In the genomic region with DNA sequence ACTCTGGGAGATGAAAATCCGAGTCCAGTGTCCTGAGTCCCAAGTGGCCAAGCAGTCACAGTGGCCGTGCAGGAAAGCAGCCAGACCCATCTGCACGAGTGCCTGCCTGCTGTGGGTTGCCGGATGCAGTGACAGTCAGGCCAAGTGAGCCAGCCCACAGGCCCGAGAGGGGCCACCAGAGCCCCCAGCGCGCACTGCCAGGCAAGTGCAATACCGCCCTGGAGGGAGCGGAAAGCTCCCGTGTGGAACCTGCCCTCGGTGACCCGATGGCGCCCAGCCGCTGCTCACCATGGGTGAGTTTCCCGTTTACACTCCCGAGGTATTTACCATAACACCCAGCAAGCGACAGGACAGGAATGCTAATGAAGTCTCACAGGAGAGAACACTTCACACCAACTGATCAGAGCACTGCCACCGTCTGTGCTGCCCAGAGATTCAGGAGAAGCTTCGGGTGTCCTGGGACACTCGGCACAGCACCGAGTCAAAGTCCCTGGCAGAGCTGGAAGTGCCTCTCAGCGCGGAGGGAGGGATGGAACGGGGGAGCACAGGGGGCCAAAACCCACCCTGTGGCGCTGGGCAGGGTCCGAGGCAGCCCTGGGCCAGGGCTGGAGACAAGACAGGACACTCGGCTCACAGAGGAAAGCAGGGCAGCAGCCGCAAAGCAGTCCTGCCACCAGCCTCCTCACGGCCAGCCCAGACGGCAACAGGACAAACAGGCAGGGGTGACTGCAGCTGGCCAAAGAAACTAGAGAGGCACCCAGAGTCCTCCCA, we compare ENCODE assay signal across 2 cellular contexts.
TF ChIP-seq lines count a peak whose summit lies in the region.

No MANE protein-coding gene starts in this region.

TF ChIP-seq in SK-N-SH, 30 proteins besides CTCF, POLR2A, EP300 and RAD21:
- TF ChIP-seq NRF1 (IDR thresholded peaks at IDR 0.05; ENCODE audit: low read depth, low read length): no peak
- TF ChIP-seq MXI1 (IDR thresholded peaks at IDR 0.05; ENCODE audit: low read depth, low read length): no peak
- TF ChIP-seq EZH2phosphoT487 (IDR thresholded peaks at IDR 0.05; ENCODE audit: borderline replicate concordance, low read depth): no peak
- no peak for TF ChIP-seq JUND (IDR thresholded peaks at IDR 0.05)
- TF ChIP-seq, protein P1, sequence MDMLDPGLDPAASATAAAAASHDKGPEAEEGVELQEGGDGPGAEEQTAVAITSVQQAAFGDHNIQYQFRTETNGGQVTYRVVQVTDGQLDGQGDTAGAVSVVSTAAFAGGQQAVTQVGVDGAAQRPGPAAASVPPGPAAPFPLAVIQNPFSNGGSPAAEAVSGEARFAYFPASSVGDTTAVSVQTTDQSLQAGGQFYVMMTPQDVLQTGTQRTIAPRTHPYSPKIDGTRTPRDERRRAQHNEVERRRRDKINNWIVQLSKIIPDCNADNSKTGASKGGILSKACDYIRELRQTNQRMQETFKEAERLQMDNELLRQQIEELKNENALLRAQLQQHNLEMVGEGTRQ (IDR thresholded peaks at IDR 0.05; ENCODE audit: borderline replicate concordance, low read depth, low read length): no peak
- TF ChIP-seq TAF1 (IDR thresholded peaks at IDR 0.05; ENCODE audit: borderline replicate concordance, low read depth, low read length): no peak
- TF ChIP-seq FOXM1 (IDR thresholded peaks at IDR 0.05; ENCODE audit: low read depth): no peak
- no peak for TF ChIP-seq SMC3 (IDR thresholded peaks at IDR 0.05; ENCODE audit: low read depth, low read length)
- TF ChIP-seq TEAD4 (IDR thresholded peaks at IDR 0.05; ENCODE audit: borderline replicate concordance, insufficient read depth): no peak
- no peak for TF ChIP-seq SIN3A (IDR thresholded peaks at IDR 0.05; ENCODE audit: borderline replicate concordance, low read depth, low read length)
- TF ChIP-seq MEF2A (IDR thresholded peaks at IDR 0.05; ENCODE audit: borderline replicate concordance, low read depth): no peak
- TF ChIP-seq, protein P2, sequence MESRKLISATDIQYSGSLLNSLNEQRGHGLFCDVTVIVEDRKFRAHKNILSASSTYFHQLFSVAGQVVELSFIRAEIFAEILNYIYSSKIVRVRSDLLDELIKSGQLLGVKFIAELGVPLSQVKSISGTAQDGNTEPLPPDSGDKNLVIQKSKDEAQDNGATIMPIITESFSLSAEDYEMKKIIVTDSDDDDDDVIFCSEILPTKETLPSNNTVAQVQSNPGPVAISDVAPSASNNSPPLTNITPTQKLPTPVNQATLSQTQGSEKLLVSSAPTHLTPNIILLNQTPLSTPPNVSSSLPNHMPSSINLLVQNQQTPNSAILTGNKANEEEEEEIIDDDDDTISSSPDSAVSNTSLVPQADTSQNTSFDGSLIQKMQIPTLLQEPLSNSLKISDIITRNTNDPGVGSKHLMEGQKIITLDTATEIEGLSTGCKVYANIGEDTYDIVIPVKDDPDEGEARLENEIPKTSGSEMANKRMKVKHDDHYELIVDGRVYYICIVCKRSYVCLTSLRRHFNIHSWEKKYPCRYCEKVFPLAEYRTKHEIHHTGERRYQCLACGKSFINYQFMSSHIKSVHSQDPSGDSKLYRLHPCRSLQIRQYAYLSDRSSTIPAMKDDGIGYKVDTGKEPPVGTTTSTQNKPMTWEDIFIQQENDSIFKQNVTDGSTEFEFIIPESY (IDR thresholded peaks at IDR 0.05; ENCODE audit: borderline replicate concordance, low read depth): no peak
- TF ChIP-seq, protein P3, sequence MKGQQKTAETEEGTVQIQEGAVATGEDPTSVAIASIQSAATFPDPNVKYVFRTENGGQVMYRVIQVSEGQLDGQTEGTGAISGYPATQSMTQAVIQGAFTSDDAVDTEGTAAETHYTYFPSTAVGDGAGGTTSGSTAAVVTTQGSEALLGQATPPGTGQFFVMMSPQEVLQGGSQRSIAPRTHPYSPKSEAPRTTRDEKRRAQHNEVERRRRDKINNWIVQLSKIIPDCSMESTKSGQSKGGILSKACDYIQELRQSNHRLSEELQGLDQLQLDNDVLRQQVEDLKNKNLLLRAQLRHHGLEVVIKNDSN (IDR thresholded peaks at IDR 0.05; ENCODE audit: borderline replicate concordance, low read depth): no peak
- TF ChIP-seq, protein P4, sequence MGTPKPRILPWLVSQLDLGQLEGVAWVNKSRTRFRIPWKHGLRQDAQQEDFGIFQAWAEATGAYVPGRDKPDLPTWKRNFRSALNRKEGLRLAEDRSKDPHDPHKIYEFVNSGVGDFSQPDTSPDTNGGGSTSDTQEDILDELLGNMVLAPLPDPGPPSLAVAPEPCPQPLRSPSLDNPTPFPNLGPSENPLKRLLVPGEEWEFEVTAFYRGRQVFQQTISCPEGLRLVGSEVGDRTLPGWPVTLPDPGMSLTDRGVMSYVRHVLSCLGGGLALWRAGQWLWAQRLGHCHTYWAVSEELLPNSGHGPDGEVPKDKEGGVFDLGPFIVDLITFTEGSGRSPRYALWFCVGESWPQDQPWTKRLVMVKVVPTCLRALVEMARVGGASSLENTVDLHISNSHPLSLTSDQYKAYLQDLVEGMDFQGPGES (IDR thresholded peaks at IDR 0.05; ENCODE audit: low read depth, low read length): no peak
- no peak for TF ChIP-seq POLR2AphosphoS5 (IDR thresholded peaks at IDR 0.05; ENCODE audit: low read depth, low read length)
- no peak for TF ChIP-seq FOSL2 (IDR thresholded peaks at IDR 0.05; ENCODE audit: borderline replicate concordance, low read depth)
- no peak for TF ChIP-seq GABPA (IDR thresholded peaks at IDR 0.05; ENCODE audit: low read depth)
- TF ChIP-seq TCF12 (IDR thresholded peaks at IDR 0.05): no peak
TF ChIP-seq in SK-N-SH: peak in this region for 0.

TF ChIP-seq in SK-N-SH treated with all-trans-retinoic acid at 6 μM for 48 hours, 23 proteins besides CTCF, POLR2A, EP300 and RAD21 (continued from another document):
- TF ChIP-seq TOX (CRISPR knock-in tag; IDR thresholded peaks at IDR 0.05; ENCODE audit: borderline replicate concordance): no peak
